2 cellular contexts compared by ENCODE assay signal in the genomic region with DNA sequence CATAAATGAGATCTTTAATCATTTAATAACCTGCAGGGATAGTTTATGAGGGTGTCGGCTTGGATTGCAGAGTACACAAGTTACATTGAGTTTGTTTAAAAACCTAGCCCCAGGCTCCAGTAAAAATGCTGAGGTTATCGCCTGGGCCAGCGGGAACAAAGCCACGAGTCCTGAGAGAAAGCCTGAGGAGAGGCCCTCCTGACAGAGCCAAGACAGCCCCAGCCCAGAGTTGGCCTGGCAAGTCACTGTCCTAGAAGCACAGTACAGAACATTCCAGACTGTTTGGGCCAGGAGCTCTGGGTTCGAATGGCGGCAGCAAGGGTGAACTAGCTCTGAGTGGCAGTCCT.
A peak's percentile ranks its signal among the peaks of the same experiment; 100 is the strongest.
TF ChIP-seq lines count a peak whose summit lies in the region.

No MANE protein-coding gene starts in this region.

TF ChIP-seq in liver, 16 proteins besides CTCF, POLR2A, EP300 and RAD21:
- TF ChIP-seq NR2F2 (IDR thresholded peaks at IDR 0.05) (peak; percentile 2), RXRA (IDR thresholded peaks at IDR 0.05) (no peak)

TF ChIP-seq in HepG2, 621 proteins besides CTCF, POLR2A, EP300 and RAD21:
- TF ChIP-seq THAP9 (CRISPR knock-in tag; IDR thresholded peaks at IDR 0.05; ENCODE audit: borderline replicate concordance) (no peak), ZNF780A (CRISPR knock-in tag; IDR thresholded peaks at IDR 0.05) (no peak), EZH2 (conservative IDR thresholded peaks at IDR 0.05; ENCODE audit: low read depth, low read length) (no peak), ZNF558 (CRISPR knock-in tag; IDR thresholded peaks at IDR 0.05; ENCODE audit: borderline replicate concordance) (no peak), AHDC1 (CRISPR knock-in tag; IDR thresholded peaks at IDR 0.05; ENCODE audit: borderline replicate concordance) (no peak), BHLHE40 (IDR thresholded peaks at IDR 0.05; ENCODE audit: low read length) (no peak), SNRNP70 (IDR thresholded peaks at IDR 0.05; ENCODE audit: low read depth, low read length) (no peak), MBNL3 (CRISPR knock-in tag; conservative IDR thresholded peaks at IDR 0.05) (no peak), MIER3 (CRISPR knock-in tag; IDR thresholded peaks at IDR 0.05; ENCODE audit: borderline replicate concordance) (no peak), MTF1 (CRISPR knock-in tag; IDR thresholded peaks at IDR 0.05) (no peak), ZNF646 (CRISPR knock-in tag; IDR thresholded peaks at IDR 0.05) (no peak), ATF7 (IDR thresholded peaks at IDR 0.05) (no peak), ATF7 (CRISPR knock-in tag; IDR thresholded peaks at IDR 0.05) (no peak), SUZ12 (IDR thresholded peaks at IDR 0.05; ENCODE audit: low read depth, low read length) (no peak)
